Comparison of ENCODE assay signal across 8 cellular contexts in the genomic region with DNA sequence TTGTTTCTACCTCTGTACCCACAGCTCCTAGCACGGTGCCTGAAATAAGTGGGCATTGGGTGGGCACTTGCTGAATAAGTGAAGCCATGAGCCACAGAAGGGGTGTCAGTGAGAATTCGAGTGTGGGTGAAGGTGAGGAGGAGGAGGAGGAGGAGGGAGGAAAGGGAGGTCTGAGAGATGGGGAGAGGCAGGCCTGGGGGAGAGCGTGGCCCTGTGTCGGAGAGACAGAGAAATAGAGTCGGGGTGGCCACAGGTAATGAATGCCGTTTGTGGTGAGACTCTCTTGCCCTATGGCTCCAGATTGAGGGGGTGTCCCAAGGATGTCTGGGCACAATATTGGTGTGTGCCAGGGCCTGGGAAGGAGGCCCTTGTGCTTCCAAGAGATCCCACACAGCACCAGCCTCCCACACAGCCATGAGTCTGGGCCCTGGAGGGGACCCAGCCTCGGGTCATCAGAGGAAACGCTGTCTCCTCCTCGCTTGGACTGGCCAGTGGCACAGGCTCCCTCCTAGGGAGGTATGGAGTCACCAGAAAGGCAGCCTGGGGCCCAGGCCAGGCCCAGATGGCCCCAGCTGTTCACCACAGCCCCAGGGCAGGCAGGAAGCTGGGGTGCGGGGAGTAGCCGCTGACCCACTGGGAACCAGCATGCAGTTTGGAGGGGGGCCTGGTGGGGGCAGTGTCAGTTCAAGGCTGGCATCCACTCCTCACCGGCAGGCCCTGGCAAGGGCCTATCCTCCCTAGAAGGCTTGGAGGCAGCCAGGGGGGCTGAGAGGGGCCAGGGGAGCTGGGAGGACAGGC. TPM values are rescaled to one million over a fixed set of nuclear protein-coding genes. Genes with fewer than 3 reads are reported as not detected.
DNase-seq lines count a peak whose midpoint lies in the region; ATAC-seq and TF ChIP-seq lines count a peak whose summit lies in the region.

No MANE protein-coding gene starts in this region.

- H3K4me1 ChIP-seq in lower lobe of right lung, result peaks cover 23% of the 10 kb centered on the region

- intact Hi-C loops in lower lobe of right lung (cut with DNase I), result no loop called here

- ATAC-seq in activated naive CD8-positive, alpha-beta T cell treated with anti-CD3 and anti-CD28 coated beads, Interleukin-2, amount 10 ng/mL, durations not matched to agents 7 days and 5 days (ENCODE audit: low read depth), result no peak
- peak; percentile 62 to 72 for ATAC-seq in lower lobe of right lung
- ATAC-seq in GM18520 (IDR thresholded peaks at IDR 0.05; ENCODE audit: unreplicated experiment), result no peak

- POLR2A ChIA-PET in activated naive CD8-positive, alpha-beta T cell treated with anti-CD3 and anti-CD28 coated beads, Interleukin-2, amount 10 ng/mL, durations not matched to agents 7 days and 5 days (lab: Charles Lee), result no interaction called here

- no peaks in the 10 kb centered on the region for H3K36me3 ChIP-seq in lower lobe of right lung

- H3K4me3 ChIP-seq in lower lobe of right lung, result no peak overlapping the region

- no peaks in the 10 kb centered on the region for H3K27me3 Mint-ChIP-seq in IgD-negative memory B cell
- H3K27me3 Mint-ChIP-seq in activated naive CD8-positive, alpha-beta T cell treated with anti-CD3 and anti-CD28 coated beads, Interleukin-2, amount 10 ng/mL, durations not matched to agents 7 days and 5 days, result no peaks in the 10 kb centered on the region

- H3K27ac Mint-ChIP-seq in IgD-negative memory B cell, result peak overlapping the region; percentile 53 to 94 (median 88)
- peak overlapping the region; percentile 92 for H3K27ac Mint-ChIP-seq in activated naive CD8-positive, alpha-beta T cell treated with anti-CD3 and anti-CD28 coated beads, Interleukin-2, amount 10 ng/mL, durations not matched to agents 7 days and 5 days

- H3K4me1 Mint-ChIP-seq in IgD-negative memory B cell, result peaks cover 27 to 57% (median 43%) of the 10 kb centered on the region in 3 donors
- peaks cover 49% of the 10 kb centered on the region for H3K4me1 Mint-ChIP-seq in activated naive CD8-positive, alpha-beta T cell treated with anti-CD3 and anti-CD28 coated beads, Interleukin-2, amount 10 ng/mL, durations not matched to agents 7 days and 5 days

- no peaks in the 10 kb centered on the region for H3K9me3 Mint-ChIP-seq in IgD-negative memory B cell
- no peaks in the 10 kb centered on the region for H3K9me3 Mint-ChIP-seq in activated naive CD8-positive, alpha-beta T cell treated with anti-CD3 and anti-CD28 coated beads, Interleukin-2, amount 10 ng/mL, durations not matched to agents 7 days and 5 days

- DNase-seq in Daoy (ENCODE audit: low read depth), result peak; percentile 71
- DNase-seq in activated naive CD8-positive, alpha-beta T cell treated with anti-CD3 and anti-CD28 coated beads, Interleukin-2, amount 10 ng/mL, durations not matched to agents 7 days and 5 days, result peak; percentile 69
- peak; percentile 57 for DNase-seq in lower lobe of right lung
- DNase-seq in NOMO-1 treated with dmso at 0.1 percent for 144 hours (lab: John Stamatoyannopoulos, UW; ENCODE audit: unreplicated experiment), result no peak
- DNase-seq in dedifferentiated amniotic fluid mesenchymal stem cell (ENCODE audit: extremely low spot score), result no peak
- no peak for DNase-seq in SIG-M5 treated with dmso at 0.1 percent for 504 hours (lab: John Stamatoyannopoulos, UW; ENCODE audit: unreplicated experiment)

- peak overlapping the region in 2 of 4 donors; percentile 8 to 64 for H3K4me3 Mint-ChIP-seq in IgD-negative memory B cell
- no peak overlapping the region for H3K4me3 Mint-ChIP-seq in activated naive CD8-positive, alpha-beta T cell treated with anti-CD3 and anti-CD28 coated beads, Interleukin-2, amount 10 ng/mL, durations not matched to agents 7 days and 5 days

- no peaks in the 10 kb centered on the region for H3K27me3 ChIP-seq in lower lobe of right lung (ENCODE audit: low read depth)

- peak; percentile 31 for TF ChIP-seq CTCF in lower lobe of right lung (IDR thresholded peaks at IDR 0.05)

- no peaks in the 10 kb centered on the region for H3K9me3 ChIP-seq in lower lobe of right lung

- H3K36me3 Mint-ChIP-seq in IgD-negative memory B cell, result peaks cover 3% of the 10 kb centered on the region
- H3K36me3 Mint-ChIP-seq in activated naive CD8-positive, alpha-beta T cell treated with anti-CD3 and anti-CD28 coated beads, Interleukin-2, amount 10 ng/mL, durations not matched to agents 7 days and 5 days, result no peaks in the 10 kb centered on the region

- H3K27ac ChIP-seq in lower lobe of right lung, result no peak overlapping the region

RNA-seq across cellular contexts. Expression of a gene that starts 49.0 kb away (rescaled TPM):
- 0.33 and 0.74 TPM in 2 replicates for total RNA-seq in Daoy (2014; rRNA removed; shearing (Covaris generic))
- polyA plus RNA-seq in IgD-negative memory B cell, result 3.3 TPM
- total RNA-seq in activated naive CD8-positive, alpha-beta T cell treated with anti-CD3 and anti-CD28 coated beads, Interleukin-2, amount 10 ng/mL, durations not matched to agents 7 days and 5 days, result 10 to 100 TPM; 29.3 to 31.1 TPM
- 1.4 TPM for total RNA-seq in lower lobe of right lung

Comparison
In these comparisons a context has a peak if more than half of its experiments do, and no peak if none do; other contexts are left out.
1. DNase-seq: peak in Daoy (single experiment), activated naive CD8-positive, alpha-beta T cell treated with anti-CD3 and anti-CD28 coated beads, Interleukin-2, amount 10 ng/mL, durations not matched to agents 7 days and 5 days (single experiment) and lower lobe of right lung (single experiment); none in NOMO-1 treated with dmso at 0.1 percent for 144 hours (single experiment), dedifferentiated amniotic fluid mesenchymal stem cell (single experiment) and SIG-M5 treated with dmso at 0.1 percent for 504 hours (single experiment).
2. ATAC-seq: peak in lower lobe of right lung (2 of 2); none in activated naive CD8-positive, alpha-beta T cell treated with anti-CD3 and anti-CD28 coated beads, Interleukin-2, amount 10 ng/mL, durations not matched to agents 7 days and 5 days (single experiment) and GM18520 (single experiment).
3. RNA of a gene that starts 49.0 kb away (total RNA-seq): 29.3 to 31.1 TPM in activated naive CD8-positive, alpha-beta T cell treated with anti-CD3 and anti-CD28 coated beads, Interleukin-2, amount 10 ng/mL, durations not matched to agents 7 days and 5 days; 1.4 TPM in lower lobe of right lung (single experiment) and 0.33 to 0.74 TPM in Daoy; every median in the first group is over 10 times any median in the second.